Comparison of ENCODE assay signal across 19 cellular contexts in the genomic region with DNA sequence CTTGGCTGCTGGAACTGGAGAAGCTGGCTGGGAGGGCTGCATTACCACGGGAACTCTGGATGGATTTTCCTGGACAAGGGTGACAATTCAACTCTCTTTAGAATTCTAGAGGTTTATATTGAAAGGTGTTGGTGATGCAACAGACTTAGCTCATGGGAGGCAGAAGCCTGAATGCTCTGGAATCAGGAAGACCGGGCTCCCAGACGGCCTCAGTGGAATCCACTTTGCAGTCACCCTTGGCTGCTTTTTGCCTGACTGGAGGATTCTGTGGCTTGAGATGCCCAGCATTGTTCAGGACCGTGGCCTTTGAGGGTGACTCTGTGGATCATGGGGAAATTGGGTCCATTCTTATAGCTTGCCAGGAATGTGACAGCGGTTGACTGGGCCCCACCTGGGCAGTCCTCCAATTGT. TPM values are rescaled to one million over a fixed set of nuclear protein-coding genes. Genes with fewer than 3 reads are reported as not detected.
DNase-seq lines count a peak whose midpoint lies in the region; ATAC-seq, FAIRE-seq and TF ChIP-seq lines count a peak whose summit lies in the region.
"Had no signal": no experiment of that assay in that cellular context is flagged by ENCODE, and none has a peak within 500 bp of the region (broad histone marks: within the 10 kb centered on the region; RNA-seq: fewer than 3 reads in every experiment).

No MANE protein-coding gene starts in this region.

- no peaks in the 10 kb centered on the region for H3K9me3 ChIP-seq in osteoblast (ENCODE audit: low read depth, low read length)
- H3K9me3 ChIP-seq: BLaER1, HAP-1 had no signal

- FAIRE-seq in RCC 7860 (lab: Jason Lieb, UNC) = peak; percentile 65

- H3K27me3 ChIP-seq in osteoblast (ENCODE audit: insufficient read depth, low read length) = no peaks in the 10 kb centered on the region
- H3K27me3 ChIP-seq: BLaER1, Peyer's patch had no signal

- in situ Hi-C loops in ACHN (cut with HindIII; ENCODE audit: low pct_ligation_motif_present, low pct_unique_long_range_greater_than_20kb, low sequenced_read_pairs) = no loop called here

- no peak overlapping the region for H2AFZ ChIP-seq in osteoblast (ENCODE audit: low read length)

- H3K4me3 ChIP-seq in osteoblast (ENCODE audit: insufficient read depth, low read length) = no peak overlapping the region
- H3K4me3 ChIP-seq: BLaER1, HAP-1, Peyer's patch had no signal

- H3K79me2 ChIP-seq in osteoblast (ENCODE audit: insufficient read depth, low read length) = no peaks in the 10 kb centered on the region

- no peaks in the 10 kb centered on the region for H4K20me1 ChIP-seq in osteoblast (ENCODE audit: insufficient read depth, low read length)
- H4K20me1 ChIP-seq: BLaER1 had no signal

- H3K4me2 ChIP-seq in osteoblast (ENCODE audit: insufficient read depth, low read length) = no peak overlapping the region
- H3K4me2 ChIP-seq: BLaER1 had no signal

- no peaks in the 10 kb centered on the region for H3K36me3 ChIP-seq in osteoblast (ENCODE audit: insufficient read depth, low read length)
- H3K36me3 ChIP-seq: HAP-1 had no signal

- DNase-seq in ACHN (peak; percentile 22), RCC 7860 (ENCODE audit: low spot score) (peak; percentile 57), glomerular visceral epithelial cell (ENCODE audit: extremely low spot score) (peak; percentile 76), osteoblast (ENCODE audit: insufficient read length, low spot score, missing footprints) (no peak), NCI-H510A (lab: John Stamatoyannopoulos, UW) (no peak)
- no peak for DNase-seq in activated CD4-positive, alpha-beta T cell treated with anti-CD3 and anti-CD28 coated beads, Interleukin-2, amount 50 U/mL, for 48 hours
- DNase-seq: 8988T; CD8-positive, alpha-beta T cell; DMS79; KG1; NCI-H1436; NCI-H2081; Peyer's patch; Right ventricle myocardium superior had no signal

- peaks cover 19% of the 10 kb centered on the region for H3K4me1 ChIP-seq in osteoblast (ENCODE audit: insufficient read depth, low read length)
- H3K4me1 ChIP-seq: HAP-1, Peyer's patch had no signal

- TF ChIP-seq CTCF in osteoblast (IDR thresholded peaks at IDR 0.05; ENCODE audit: extremely low read depth, low read depth, low read length) = no peak

- ATAC-seq in HG03039 (IDR thresholded peaks at IDR 0.05; ENCODE audit: unreplicated experiment) = no peak
- ATAC-seq in HG03095 (IDR thresholded peaks at IDR 0.05; ENCODE audit: unreplicated experiment) = no peak
- ATAC-seq: CD8-positive, alpha-beta T cell had no signal

- peak overlapping the region; percentile 44 for H3K27ac ChIP-seq in osteoblast (ENCODE audit: low read depth, low read length)
- H3K27ac ChIP-seq: BLaER1, Peyer's patch had no signal

RNA-seq across cellular contexts. Expression of a gene that starts 32.3 kb away (rescaled TPM):
- 11.6 and 12.4 TPM in 2 replicates for total RNA-seq in osteoblast
- total RNA-seq: G401 had no signal

Comparison
In these comparisons a context has a peak if more than half of its experiments do, and no peak if none do; other contexts are left out.
1. DNase-seq: peak in ACHN (single experiment), RCC 7860 (single experiment) and glomerular visceral epithelial cell (single experiment); none in osteoblast (single experiment), activated CD4-positive, alpha-beta T cell treated with anti-CD3 and anti-CD28 coated beads, Interleukin-2, amount 50 U/mL, for 48 hours (0 of 2) and NCI-H510A (single experiment).